18 cellular contexts compared by ENCODE assay signal in genomic region chrX:112645774-112646173, GRCh38. TPM values are rescaled to one million over a fixed set of nuclear protein-coding genes. Genes with fewer than 3 reads are reported as not detected.
A peak's percentile ranks its signal among the peaks of the same experiment; 100 is the strongest.
DNase-seq lines count a peak whose midpoint lies in the region; ATAC-seq, FAIRE-seq and TF ChIP-seq lines count a peak whose summit lies in the region.
"Had no signal": no experiment of that assay in that cellular context is flagged by ENCODE, and none has a peak within 500 bp of the region (broad histone marks: within the 10 kb centered on the region; RNA-seq: fewer than 3 reads in every experiment).

No MANE protein-coding gene starts in this region.

- H3K4me3 ChIP-seq in suprapubic skin: no peak overlapping the region
- H3K4me3 ChIP-seq: SK-N-MC had no signal

- no peaks in the 10 kb centered on the region for H3K9me3 ChIP-seq in suprapubic skin
- H3K9me3 ChIP-seq: neutrophil had no signal

- no peak overlapping the region for H3K27ac ChIP-seq in suprapubic skin
- H3K27ac ChIP-seq: neutrophil, SK-N-MC had no signal

- no peak for TF ChIP-seq CTCF in suprapubic skin (IDR thresholded peaks at IDR 0.05)

- DNase-seq in DMS79 (lab: John Stamatoyannopoulos, UW) (no peak), suprapubic skin (ENCODE audit: low spot score in 2 of 2) (no peak), mucosa of gallbladder (ENCODE audit: low spot score) (no peak), frontal cortex (ENCODE audit: low spot score in 2 of 2) (no peak)
- DNase-seq: activated CD4-positive, alpha-beta T cell treated with anti-CD3 and anti-CD28 coated beads for 48 hours; DND-41; effector CD8-positive, alpha-beta T cell; glutamatergic neuron; NCI-H1092; NCI-H748 treated with DMSO at 0.1 percent for 48 hours had no signal

- no peak for TF ChIP-seq EP300 in suprapubic skin (IDR thresholded peaks at IDR 0.05)

- ATAC-seq in GM18499 (IDR thresholded peaks at IDR 0.05; ENCODE audit: insufficient read depth, unreplicated experiment) (peak; percentile 40), GM19351 (IDR thresholded peaks at IDR 0.05; ENCODE audit: unreplicated experiment) (peak; percentile 43), HG02623 (IDR thresholded peaks at IDR 0.05; ENCODE audit: unreplicated experiment) (peak; percentile 49), HG03432 (IDR thresholded peaks at IDR 0.05; ENCODE audit: unreplicated experiment) (peak; percentile 68)
- ATAC-seq: left lobe of liver had no signal

- H3K36me3 ChIP-seq in suprapubic skin: no peaks in the 10 kb centered on the region
- H3K36me3 ChIP-seq: neutrophil had no signal

- no peak for FAIRE-seq in frontal cortex (lab: Jason Lieb, UNC)
- FAIRE-seq: HTR-8/SVneo had no signal

- 82% methylated on average over 3 of the region's 3 CpGs for WGBS in suprapubic skin

- H3K4me1 ChIP-seq in suprapubic skin: no peaks in the 10 kb centered on the region

- no peak for TF ChIP-seq POLR2A in suprapubic skin (IDR thresholded peaks at IDR 0.05)

- no peaks in the 10 kb centered on the region for H3K27me3 ChIP-seq in suprapubic skin
- H3K27me3 ChIP-seq: neutrophil had no signal

RNA-seq across cellular contexts. Expression of gene LHFPL1, which starts 34.0 kb away (rescaled TPM):
- total RNA-seq in suprapubic skin (not detected), mucosa of gallbladder (not detected), frontal cortex (0.41 TPM)
- total RNA-seq: left lobe of liver had no signal
